Comparison of ENCODE assay signal across 29 cellular contexts in genomic region chr7:132168239-132168638, GRCh38.
"Had no signal": no experiment of that assay in that cellular context is flagged by ENCODE, and none has a peak within 500 bp of the region (broad histone marks: within the 10 kb centered on the region; RNA-seq: fewer than 3 reads in every experiment).

No MANE protein-coding gene starts in this region.

- H3K4me1 ChIP-seq: parathyroid adenoma, psoas muscle, right lobe of liver, sigmoid colon, suprapubic skin, testis, tibial artery, transverse colon, upper lobe of right lung, uterus had no signal

- H3K27ac Mint-ChIP-seq: natural killer cell; nephron; progenitor cell of endocrine pancreas; stimulated activated effector memory CD8-positive, alpha-beta T cell treated with anti-CD3 and anti-CD28 coated beads, Interleukin-12 subunit alpha, Interleukin-12 subunit beta, amount 100 ng/mL, for 72 hours; stimulated activated naive CD8-positive, alpha-beta T cell treated with anti-CD3 and anti-CD28 coated beads, Interleukin-15, amount 100 ng/mL, for 72 hours; type B pancreatic cell had no signal

- FAIRE-seq: small intestine had no signal

- H3K4me3 Mint-ChIP-seq: naive thymus-derived CD4-positive, alpha-beta T cell; natural killer cell; nephron; neural crest cell; stimulated activated effector memory CD8-positive, alpha-beta T cell treated with anti-CD3 and anti-CD28 coated beads, Interleukin-12 subunit alpha, Interleukin-12 subunit beta, amount 100 ng/mL, for 72 hours; stimulated activated naive CD8-positive, alpha-beta T cell treated with anti-CD3 and anti-CD28 coated beads, Interleukin-15, amount 100 ng/mL, for 72 hours; type B pancreatic cell had no signal

- DNase-seq: naive thymus-derived CD4-positive, alpha-beta T cell; natural killer cell; occipital lobe; ovary; psoas muscle; right cardiac atrium; right lobe of liver; sigmoid colon; small intestine; stimulated activated CD4-positive, alpha-beta T cell treated with anti-CD3 and anti-CD28 coated beads, Interleukin-15, amount 100 ng/mL, for 24 hours; stimulated activated CD4-positive, alpha-beta T cell treated with anti-CD3 and anti-CD28 coated beads, Interleukin-2, amount 100 ng/mL, for 24 hours; stimulated activated CD4-positive, alpha-beta T cell treated with anti-CD3 and anti-CD28 coated beads, Interleukin-2, amount 100 ng/mL, for 48 hours; stimulated activated CD4-positive, alpha-beta T cell treated with anti-CD3 and anti-CD28 coated beads, Interleukin-4, amount 100 ng/mL, for 24 hours; stimulated activated naive CD4-positive, alpha-beta T cell; stimulated activated naive CD8-positive, alpha-beta T cell treated with anti-CD3 and anti-CD28 coated beads, Interleukin-15, amount 100 ng/mL, for 72 hours; stimulated activated naive CD8-positive, alpha-beta T cell treated with anti-CD3 and anti-CD28 coated beads, Interleukin-15, Interleukin-2, amounts not matched to agents 100 U/mL and 50 U/mL, for 24 hours; substantia nigra; testis; tibial artery; transverse colon; upper lobe of right lung; uterus had no signal

- H3K9me3 ChIP-seq: ovary, psoas muscle, right lobe of liver, sigmoid colon, suprapubic skin, testis, tibial artery, transverse colon, upper lobe of right lung, uterus had no signal

- H3K36me3 ChIP-seq: ovary, right lobe of liver, sigmoid colon, suprapubic skin, transverse colon, upper lobe of right lung, uterus had no signal

- H2AFZ ChIP-seq: parathyroid adenoma had no signal

- H3K9me3 Mint-ChIP-seq: natural killer cell; nephron; neural crest cell; stimulated activated effector memory CD8-positive, alpha-beta T cell treated with anti-CD3 and anti-CD28 coated beads, Interleukin-12 subunit alpha, Interleukin-12 subunit beta, amount 100 ng/mL, for 72 hours; stimulated activated naive CD8-positive, alpha-beta T cell treated with anti-CD3 and anti-CD28 coated beads, Interleukin-15, amount 100 ng/mL, for 72 hours; type B pancreatic cell had no signal

- H3K36me3 Mint-ChIP-seq: naive thymus-derived CD4-positive, alpha-beta T cell; natural killer cell; stimulated activated effector memory CD8-positive, alpha-beta T cell treated with anti-CD3 and anti-CD28 coated beads, Interleukin-12 subunit alpha, Interleukin-12 subunit beta, amount 100 ng/mL, for 72 hours; type B pancreatic cell had no signal

- H3K4me3 ChIP-seq: ovary, psoas muscle, right lobe of liver, sigmoid colon, suprapubic skin, testis, tibial artery, transverse colon, upper lobe of right lung, uterus had no signal

- H3K27ac ChIP-seq: ovary, parathyroid adenoma, psoas muscle, right lobe of liver, sigmoid colon, suprapubic skin, testis, tibial artery, transverse colon, upper lobe of right lung, uterus had no signal

- H3K9ac ChIP-seq: parathyroid adenoma had no signal

- H3K4me1 Mint-ChIP-seq: naive thymus-derived CD4-positive, alpha-beta T cell; natural killer cell; stimulated activated effector memory CD8-positive, alpha-beta T cell treated with anti-CD3 and anti-CD28 coated beads, Interleukin-12 subunit alpha, Interleukin-12 subunit beta, amount 100 ng/mL, for 72 hours; stimulated activated naive CD8-positive, alpha-beta T cell treated with anti-CD3 and anti-CD28 coated beads, Interleukin-15, amount 100 ng/mL, for 72 hours had no signal

- H3K27me3 ChIP-seq: ovary, right lobe of liver, sigmoid colon, testis, tibial artery, transverse colon, upper lobe of right lung, uterus had no signal

- ATAC-seq: naive thymus-derived CD4-positive, alpha-beta T cell; natural killer cell; psoas muscle; right cardiac atrium; right lobe of liver; stimulated activated effector memory CD8-positive, alpha-beta T cell treated with anti-CD3 and anti-CD28 coated beads, Interleukin-12 subunit alpha, Interleukin-12 subunit beta, amount 100 ng/mL, for 72 hours; stimulated activated naive CD8-positive, alpha-beta T cell treated with anti-CD3 and anti-CD28 coated beads, Interleukin-15, amount 100 ng/mL, for 72 hours; stimulated activated naive CD8-positive, alpha-beta T cell treated with anti-CD3 and anti-CD28 coated beads, Interleukin-15, Interleukin-2, amounts not matched to agents 100 U/mL and 50 U/mL, for 24 hours; upper lobe of right lung had no signal

- H3K79me2 ChIP-seq: parathyroid adenoma had no signal
